1 cellular context compared by ENCODE assay signal in the genomic region with DNA sequence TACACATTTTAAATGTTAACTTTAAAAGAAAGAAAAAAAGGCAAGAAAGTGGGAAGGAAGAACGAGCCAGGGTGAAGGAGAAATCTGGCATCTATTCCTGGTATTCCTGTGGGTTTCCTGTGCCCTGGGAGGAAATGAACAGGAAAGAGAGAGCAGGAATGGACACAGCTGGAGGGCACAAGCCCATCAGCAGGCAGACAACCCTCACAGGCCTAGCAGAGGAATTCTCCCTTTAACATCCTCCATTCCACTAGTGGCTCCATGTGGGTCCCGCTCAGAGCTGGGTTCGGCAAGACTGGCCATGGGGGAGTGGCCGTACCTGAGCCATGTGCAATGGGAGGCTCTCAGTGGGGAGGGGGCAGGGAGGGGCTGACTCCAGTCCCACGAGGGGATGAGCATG.
TF ChIP-seq lines count a peak whose summit lies in the region.

No MANE protein-coding gene starts in this region.

TF ChIP-seq in liver, 16 proteins besides CTCF, POLR2A, EP300 and RAD21 (continued from another document):
- TF ChIP-seq, protein P1, sequence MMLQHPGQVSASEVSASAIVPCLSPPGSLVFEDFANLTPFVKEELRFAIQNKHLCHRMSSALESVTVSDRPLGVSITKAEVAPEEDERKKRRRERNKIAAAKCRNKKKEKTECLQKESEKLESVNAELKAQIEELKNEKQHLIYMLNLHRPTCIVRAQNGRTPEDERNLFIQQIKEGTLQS (IDR thresholded peaks at IDR 0.05) = no peak
- TF ChIP-seq, protein P2, sequence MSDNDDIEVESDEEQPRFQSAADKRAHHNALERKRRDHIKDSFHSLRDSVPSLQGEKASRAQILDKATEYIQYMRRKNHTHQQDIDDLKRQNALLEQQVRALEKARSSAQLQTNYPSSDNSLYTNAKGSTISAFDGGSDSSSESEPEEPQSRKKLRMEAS (IDR thresholded peaks at IDR 0.05) = no peak
- no peak for TF ChIP-seq HNF4A (conservative IDR thresholded peaks at IDR 0.05)
- no peak for TF ChIP-seq RXRA (IDR thresholded peaks at IDR 0.05)
- no peak for TF ChIP-seq GABPA (IDR thresholded peaks at IDR 0.05 in 1 of 2, conservative IDR thresholded peaks at IDR 0.05 in 1 of 2)
- TF ChIP-seq JUND (IDR thresholded peaks at IDR 0.05) = no peak
- no peak for TF ChIP-seq TAF1 (conservative IDR thresholded peaks at IDR 0.05)
- TF ChIP-seq EGR1 (IDR thresholded peaks at IDR 0.05; ENCODE audit: low read depth in 2 of 2) = no peak
- no peak for TF ChIP-seq SP1 (IDR thresholded peaks at IDR 0.05)
- no peak for TF ChIP-seq FOXA2 (IDR thresholded peaks at IDR 0.05)
- no peak for TF ChIP-seq FOXA1 (IDR thresholded peaks at IDR 0.05)
- TF ChIP-seq, protein P3, sequence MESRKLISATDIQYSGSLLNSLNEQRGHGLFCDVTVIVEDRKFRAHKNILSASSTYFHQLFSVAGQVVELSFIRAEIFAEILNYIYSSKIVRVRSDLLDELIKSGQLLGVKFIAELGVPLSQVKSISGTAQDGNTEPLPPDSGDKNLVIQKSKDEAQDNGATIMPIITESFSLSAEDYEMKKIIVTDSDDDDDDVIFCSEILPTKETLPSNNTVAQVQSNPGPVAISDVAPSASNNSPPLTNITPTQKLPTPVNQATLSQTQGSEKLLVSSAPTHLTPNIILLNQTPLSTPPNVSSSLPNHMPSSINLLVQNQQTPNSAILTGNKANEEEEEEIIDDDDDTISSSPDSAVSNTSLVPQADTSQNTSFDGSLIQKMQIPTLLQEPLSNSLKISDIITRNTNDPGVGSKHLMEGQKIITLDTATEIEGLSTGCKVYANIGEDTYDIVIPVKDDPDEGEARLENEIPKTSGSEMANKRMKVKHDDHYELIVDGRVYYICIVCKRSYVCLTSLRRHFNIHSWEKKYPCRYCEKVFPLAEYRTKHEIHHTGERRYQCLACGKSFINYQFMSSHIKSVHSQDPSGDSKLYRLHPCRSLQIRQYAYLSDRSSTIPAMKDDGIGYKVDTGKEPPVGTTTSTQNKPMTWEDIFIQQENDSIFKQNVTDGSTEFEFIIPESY (IDR thresholded peaks at IDR 0.05) = no peak
- no peak for TF ChIP-seq NR2F2 (IDR thresholded peaks at IDR 0.05)
